In the genomic region with DNA sequence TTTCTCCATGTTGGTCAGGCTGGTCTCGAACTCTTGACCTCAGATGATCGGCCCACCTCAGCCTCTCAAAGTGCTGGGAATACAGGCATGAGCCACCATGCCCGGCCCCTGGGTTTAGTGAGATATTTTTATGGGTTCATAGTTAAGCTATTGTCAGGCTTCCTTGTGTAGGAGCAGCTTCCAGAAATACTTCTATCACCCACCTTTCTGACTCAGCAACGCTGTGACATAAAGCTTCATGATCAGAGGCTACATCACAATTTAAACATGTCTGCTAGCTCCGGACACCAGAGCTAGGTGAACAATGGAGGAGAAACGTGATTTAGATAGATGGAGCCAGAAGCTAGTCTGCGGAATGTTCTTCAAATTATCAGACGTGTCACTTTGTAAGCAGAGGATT, we compare ENCODE assay signal across 21 cellular contexts.
DNase-seq lines count a peak whose midpoint lies in the region; ATAC-seq and TF ChIP-seq lines count a peak whose summit lies in the region.
"Had no signal": no experiment of that assay in that cellular context is flagged by ENCODE, and none has a peak within 500 bp of the region (broad histone marks: within the 10 kb centered on the region; RNA-seq: fewer than 3 reads in every experiment).

No MANE protein-coding gene starts in this region.

- intact Hi-C loops in IMR-90 (cut with micrococcal nuclease) (loop anchor here (5.0 kb wide), 3 partner anchors 139 to 309 kb away; no protein-coding TSS in a partner anchor), body of pancreas (cut with DNase I) (loop anchor here (10.0 kb wide), 1 partner anchor 318 kb away; a partner anchor contains a TSS)

- ATAC-seq in IMR-90 (ENCODE audit: low read depth) (no peak), body of pancreas (no peak)
- ATAC-seq: A549 had no signal

- H3K18ac ChIP-seq in IMR-90 (ENCODE audit: low read depth, low read length): no peak overlapping the region
- H3K18ac ChIP-seq in mesenchymal stem cell (ENCODE audit: low read depth in 1 of 2, low read length in 2 of 2): no peak overlapping the region

- H2BK5ac ChIP-seq in IMR-90 (ENCODE audit: low read depth, low read length, poor library complexity, severe bottlenecking) (no peak overlapping the region), mesenchymal stem cell (ENCODE audit: low read depth, low read length, poor library complexity, severe bottlenecking) (no peak overlapping the region)

- H2BK15ac ChIP-seq in IMR-90 (ENCODE audit: low read depth, low read length) (no peak overlapping the region), mesenchymal stem cell (ENCODE audit: low read depth, poor library complexity, severe bottlenecking) (peak overlapping the region; percentile 61)

- no peaks in the 10 kb centered on the region for H3K79me1 ChIP-seq in IMR-90 (ENCODE audit: low read depth in 1 of 2, low read length in 2 of 2)
- no peaks in the 10 kb centered on the region for H3K79me1 ChIP-seq in mesenchymal stem cell (replicated peaks; ENCODE audit: low read length, poor library complexity, severe bottlenecking)

- no peak overlapping the region for H4K5ac ChIP-seq in IMR-90 (ENCODE audit: low read depth, low read length)

- CTCF ChIA-PET in IMR-90 (lab: Yijun Ruan, JAX): interaction anchor here (1.1 to 2.5 kb wide), 2 partner anchors 320 to 329 kb away, joined by 3 to 13 read pairs; no protein-coding TSS in a partner anchor

- no peak overlapping the region for H3K14ac ChIP-seq in IMR-90 (replicated peaks; ENCODE audit: low read depth, low read length)
- no peak overlapping the region for H3K14ac ChIP-seq in mesenchymal stem cell (ENCODE audit: low read length in 2 of 2)

- dilution Hi-C loops in IMR-90 (cut with HindIII; ENCODE audit: low sequenced_read_pairs, unreplicated experiment): no loop called here

- TF ChIP-seq RAD21 in IMR-90 (IDR thresholded peaks at IDR 0.05; ENCODE audit: low read length): no peak

- H4K91ac ChIP-seq in IMR-90 (ENCODE audit: insufficient read depth, low read depth, low read length) (no peak overlapping the region), mesenchymal stem cell (ENCODE audit: low read length) (no peak overlapping the region)

- WGBS in IMR-90 (ENCODE audit: extremely low coverage in 2 of 2, insufficient read length in 1 of 2), 2 experiments: 100% methylated on average over 4 of the region's 8 CpGs; no CpG with 5 or more reads in 1 of the 2 experiments
- 88% methylated on average over 5 of the region's 8 CpGs for WGBS in mesenchymal stem cell
- WGBS in body of pancreas, 2 donors: 65 to 76% methylated on average over 8 of the region's 8 CpGs

- H2BK120ac ChIP-seq in IMR-90 (ENCODE audit: low read depth, low read length) (peak overlapping the region; percentile 16; the same call in 1 of the 2 replicates), mesenchymal stem cell (ENCODE audit: low read depth, low read length) (no peak overlapping the region)

- H3K36me3 ChIP-seq in IMR-90 (ENCODE audit: control insufficient read depth, insufficient read depth, low read length): no peaks in the 10 kb centered on the region
- no peaks in the 10 kb centered on the region for H3K36me3 ChIP-seq in mesenchymal stem cell (ENCODE audit: control insufficient read depth in 1 of 2, insufficient read depth in 2 of 2, low read depth in 1 of 2, low read length in 2 of 2)
- H3K36me3 ChIP-seq in body of pancreas (replicated peaks in 1 of 2; ENCODE audit: insufficient read depth in 1 of 2, low read depth in 2 of 2): no peaks in the 10 kb centered on the region
- H3K36me3 ChIP-seq: BE2C; BLaER1 treated with 17β-estradiol and CSF1 and Interleukin-3, amounts not matched to agents 10 nM and 100 nM; HAP-1 had no signal

- H4K8ac ChIP-seq in IMR-90 (ENCODE audit: low read depth in 2 of 2, low read length in 2 of 2): no peak overlapping the region
- H4K8ac ChIP-seq in mesenchymal stem cell (ENCODE audit: low read length): no peak overlapping the region

- H3K23ac ChIP-seq in IMR-90 (ENCODE audit: low read depth, low read length) (no peak overlapping the region), mesenchymal stem cell (ENCODE audit: low read length in 2 of 2) (no peak overlapping the region)

- DNase-seq in IMR-90 (no peak), mesenchymal stem cell (no peak), putamen (ENCODE audit: low spot score) (peak; percentile 21), body of pancreas (no peak), foreskin fibroblast (no peak)
- DNase-seq in activated effector memory CD4-positive, alpha-beta T cell treated with Interleukin-2 at 50 U/mL for 16 hours: no peak
- DNase-seq: 8988T; ACHN; AML-193; BE2C; Calu3; CD4-positive, alpha-beta T cell; CD8-positive, alpha-beta memory T cell; DMS53; DMS79 treated with DMSO at 0.1 percent for 48 hours; GF-D8; GOT3; HFFc6 had no signal

- H3K9ac ChIP-seq in IMR-90 (ENCODE audit: low read depth, low read length): no peak overlapping the region
- no peak overlapping the region for H3K9ac ChIP-seq in mesenchymal stem cell (ENCODE audit: low read length)
- H3K9ac ChIP-seq: BLaER1 treated with 17β-estradiol and CSF1 and Interleukin-3, amounts not matched to agents 10 nM and 100 nM had no signal

- H3K9me1 ChIP-seq in IMR-90 (ENCODE audit: insufficient read depth, low read length): peaks cover 4% of the 10 kb centered on the region

- no peak for TF ChIP-seq POLR2A in IMR-90 (IDR thresholded peaks at IDR 0.05; ENCODE audit: low read depth, low read length)
- TF ChIP-seq POLR2A in body of pancreas (IDR thresholded peaks at IDR 0.05): no peak

- H3K4me1 ChIP-seq in IMR-90 (ENCODE audit: control insufficient read depth, insufficient read depth, low read length) (peaks cover 8% of the 10 kb centered on the region), mesenchymal stem cell (ENCODE audit: control insufficient read depth, insufficient read depth, low read depth, low read length) (peaks cover 6% of the 10 kb centered on the region), body of pancreas (no peaks in the 10 kb centered on the region)
- H3K4me1 ChIP-seq: BE2C had no signal

- H2BK20ac ChIP-seq in IMR-90 (ENCODE audit: low read depth, low read length): no peak overlapping the region

- no peak overlapping the region for H3K4ac ChIP-seq in IMR-90 (ENCODE audit: low read depth, low read length)
- no peak overlapping the region for H3K4ac ChIP-seq in mesenchymal stem cell (ENCODE audit: low read depth in 1 of 2, low read length in 2 of 2)

- no peak overlapping the region for H2AFZ ChIP-seq in IMR-90 (replicated peaks; ENCODE audit: low read length, poor library complexity)
- no peak overlapping the region for H2AFZ ChIP-seq in mesenchymal stem cell (ENCODE audit: low read depth, low read length)

- H3K4me2 ChIP-seq in IMR-90 (ENCODE audit: low read depth, low read length) (no peak overlapping the region), mesenchymal stem cell (ENCODE audit: low read length, poor library complexity, severe bottlenecking) (no peak overlapping the region)
- H3K4me2 ChIP-seq: BLaER1 treated with 17β-estradiol and CSF1 and Interleukin-3, amounts not matched to agents 10 nM and 100 nM had no signal

- H3K9me3 ChIP-seq in IMR-90 (ENCODE audit: control insufficient read depth, insufficient read depth, low read length): no peaks in the 10 kb centered on the region
- no peaks in the 10 kb centered on the region for H3K9me3 ChIP-seq in mesenchymal stem cell (ENCODE audit: control insufficient read depth, low read length)
- H3K9me3 ChIP-seq in body of pancreas: no peaks in the 10 kb centered on the region
- H3K9me3 ChIP-seq: A549; BE2C; BLaER1 treated with 17β-estradiol and CSF1 and Interleukin-3, amounts not matched to agents 10 nM and 100 nM had no signal

- H2AK9ac ChIP-seq in IMR-90 (replicated peaks; ENCODE audit: low read depth, low read length, poor library complexity): no peak overlapping the region

- H3K27me3 ChIP-seq in IMR-90 (ENCODE audit: control insufficient read depth, insufficient read depth, low read length) (no peaks in the 10 kb centered on the region), mesenchymal stem cell (ENCODE audit: control insufficient read depth in 1 of 2, insufficient read depth in 1 of 2, low read length in 2 of 2) (no peaks in the 10 kb centered on the region), body of pancreas (no peaks in the 10 kb centered on the region)
- H3K27me3 ChIP-seq: BE2C; BLaER1 treated with 17β-estradiol and CSF1 and Interleukin-3, amounts not matched to agents 10 nM and 100 nM had no signal

- H2AK5ac ChIP-seq in IMR-90 (ENCODE audit: low read depth, low read length) (no peak overlapping the region), mesenchymal stem cell (ENCODE audit: low read length, severe bottlenecking) (peak overlapping the region; percentile 81)

- no TSS peak for BruUV-seq in IMR-90 (replicated peaks; lab: Mats Ljungman, UMichigan)

- in situ Hi-C loops in IMR-90 (cut with MboI; ENCODE audit: low sequenced_read_pairs): loop anchor here (10.0 kb wide), 1 partner anchor 312 kb away; no protein-coding TSS in a partner anchor

- TF ChIP-seq CTCF in IMR-90 (conservative IDR thresholded peaks at IDR 0.05; ENCODE audit: low read depth, low read length) (no peak), body of pancreas (IDR thresholded peaks at IDR 0.05) (no peak), foreskin fibroblast (IDR thresholded peaks at IDR 0.05; ENCODE audit: low read depth, low read length) (no peak)

- peak overlapping the region in 1 of 2 experiments; percentile 52 for H2BK12ac ChIP-seq in mesenchymal stem cell (ENCODE audit: low read length in 2 of 2)

- POLR2A ChIA-PET in IMR-90 (lab: Charles Lee; ENCODE audit: unreplicated experiment): no interaction called here

- H4K20me1 ChIP-seq in IMR-90 (ENCODE audit: insufficient read depth, low read length): no peaks in the 10 kb centered on the region
- H4K20me1 ChIP-seq: BLaER1 treated with 17β-estradiol and CSF1 and Interleukin-3, amounts not matched to agents 10 nM and 100 nM had no signal

- H3K56ac ChIP-seq in IMR-90 (ENCODE audit: extremely low read depth, insufficient read depth, low read length): no peak overlapping the region

- H3K4me3 ChIP-seq in IMR-90 (ENCODE audit: insufficient read depth, low read depth, low read length): no peak overlapping the region
- no peak overlapping the region for H3K4me3 ChIP-seq in mesenchymal stem cell (ENCODE audit: insufficient read depth in 1 of 2, low read depth in 1 of 2, low read length in 2 of 2)
- H3K4me3 ChIP-seq in body of pancreas: no peak overlapping the region
- H3K4me3 ChIP-seq in foreskin fibroblast (ENCODE audit: low read depth in 1 of 2, low read length in 2 of 2): no peak overlapping the region
- H3K4me3 ChIP-seq: A549; BLaER1 treated with 17β-estradiol and CSF1 and Interleukin-3, amounts not matched to agents 10 nM and 100 nM; HAP-1 had no signal

- H3K27ac ChIP-seq in IMR-90 (ENCODE audit: insufficient read depth, low read length): no peak overlapping the region
- H3K27ac ChIP-seq in mesenchymal stem cell (ENCODE audit: low read length, poor library complexity, severe bottlenecking): no peak overlapping the region
- no peak overlapping the region for H3K27ac ChIP-seq in body of pancreas
- H3K27ac ChIP-seq: BLaER1 treated with 17β-estradiol and CSF1 and Interleukin-3, amounts not matched to agents 10 nM and 100 nM had no signal

TF ChIP-seq in IMR-90, 13 proteins besides CTCF, POLR2A, EP300 and RAD21 (continues in another document):
- TF ChIP-seq RFX5 (IDR thresholded peaks at IDR 0.05; ENCODE audit: low read depth, low read length) (no peak), MAZ (IDR thresholded peaks at IDR 0.05; ENCODE audit: borderline replicate concordance, low read depth, low read length) (no peak)
